14 cellular contexts compared by ENCODE assay signal in the genomic region with DNA sequence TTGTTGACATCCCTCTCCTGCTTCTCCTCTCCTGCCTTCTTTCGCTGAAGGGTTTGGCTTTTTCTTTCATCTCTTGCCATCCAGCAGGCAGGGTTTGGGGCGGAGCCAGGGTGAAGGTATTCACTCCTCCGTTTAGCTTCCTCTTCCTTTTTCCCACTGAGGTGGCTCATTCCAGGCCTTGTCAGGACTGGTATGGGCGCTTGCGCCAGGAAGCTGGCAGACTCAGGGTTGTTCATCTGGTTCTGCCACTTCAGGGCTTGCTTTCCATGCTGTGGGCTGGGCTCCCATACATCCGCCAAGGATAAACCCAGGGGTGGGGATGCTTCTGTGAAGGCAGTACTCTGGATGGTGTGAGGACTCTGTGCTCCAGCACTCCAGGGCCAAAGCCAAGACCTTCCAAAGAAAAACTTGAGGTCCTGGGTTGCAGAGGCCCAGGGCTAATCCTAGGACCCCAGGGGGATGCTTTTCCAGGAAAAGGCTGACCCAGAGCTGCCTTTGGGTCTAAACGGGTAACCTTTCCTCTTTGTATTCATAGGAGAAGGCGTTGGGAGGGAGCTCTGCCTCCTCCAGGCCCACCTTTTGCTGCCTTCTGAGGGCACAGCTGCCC. TPM values are rescaled to one million over a fixed set of nuclear protein-coding genes. Genes with fewer than 3 reads are reported as not detected.
DNase-seq lines count a peak whose midpoint lies in the region; ATAC-seq, FAIRE-seq and TF ChIP-seq lines count a peak whose summit lies in the region.
"Had no signal": no experiment of that assay in that cellular context is flagged by ENCODE, and none has a peak within 500 bp of the region (broad histone marks: within the 10 kb centered on the region; RNA-seq: fewer than 3 reads in every experiment).

No MANE protein-coding gene starts in this region.

- peak; percentile 98 for DNase-seq in Calu3
- peak; percentile 84 for DNase-seq in NCI-H2029 (lab: John Stamatoyannopoulos, UW)
- peak; percentile 99 for DNase-seq in epithelial cell of esophagus (ENCODE audit: low read depth)
- DNase-seq in omental fat pad (ENCODE audit: low spot score): no peak
- DNase-seq in foreskin fibroblast: no peak
- DNase-seq in frontal cortex (ENCODE audit: low spot score in 2 of 2): no peak
- DNase-seq in COLO829 (ENCODE audit: low spot score): no peak
- DNase-seq: activated CD4-positive, alpha-beta T cell treated with anti-CD3 and anti-CD28 coated beads, Interleukin-2, amount 10 ng/mL, durations not matched to agents 7 days and 5 days; NCI-H1930; stimulated activated CD4-positive, alpha-beta T cell treated with anti-CD3 and anti-CD28 coated beads, Interleukin-4, amount 100 ng/mL, for 24 hours had no signal

- H3K4me1 Mint-ChIP-seq in Calu3 (ENCODE audit: low read depth, unreplicated experiment): peaks cover 54% of the 10 kb centered on the region
- H3K4me1 Mint-ChIP-seq: activated CD4-positive, alpha-beta T cell treated with anti-CD3 and anti-CD28 coated beads, Interleukin-2, amount 10 ng/mL, durations not matched to agents 7 days and 5 days; activated naive CD4-positive, alpha-beta T cell treated with anti-CD3 and anti-CD28 coated beads, Interleukin-2, amount 50 U/mL, for 24 hours had no signal

- intact Hi-C loops in Calu3 (cut with micrococcal nuclease; ENCODE audit: unreplicated experiment): loop anchor here (5.0 kb wide), 1 partner anchor 45 kb away; no protein-coding TSS in a partner anchor

- no peak for FAIRE-seq in frontal cortex (lab: Jason Lieb, UNC)

- CTCF ChIA-PET in Calu3 (lab: Charles Lee): interaction anchor here (0.8 to 1.4 kb wide), 8 partner anchors 10 to 92 kb away, joined by 3 to 10 read pairs (median 5); no protein-coding TSS in a partner anchor

- no TSS peak for BruUV-seq in Calu3 (replicated peaks; lab: Mats Ljungman, UMichigan)

- H3K36me3 Mint-ChIP-seq in Calu3 (ENCODE audit: insufficient read depth, unreplicated experiment): peaks cover 9% of the 10 kb centered on the region
- H3K36me3 Mint-ChIP-seq: activated naive CD4-positive, alpha-beta T cell treated with anti-CD3 and anti-CD28 coated beads, Interleukin-2, amount 50 U/mL, for 24 hours had no signal

- peak; percentile 83 for ATAC-seq in omental fat pad (ENCODE audit: low FRiP score)
- ATAC-seq in GM19452 (IDR thresholded peaks at IDR 0.05; ENCODE audit: unreplicated experiment): no peak

- H3K4me3 Mint-ChIP-seq in Calu3 (ENCODE audit: low read depth, unreplicated experiment): peak overlapping the region; percentile 51
- H3K4me3 Mint-ChIP-seq: activated CD4-positive, alpha-beta T cell treated with anti-CD3 and anti-CD28 coated beads, Interleukin-2, amount 10 ng/mL, durations not matched to agents 7 days and 5 days; activated naive CD4-positive, alpha-beta T cell treated with anti-CD3 and anti-CD28 coated beads, Interleukin-2, amount 50 U/mL, for 24 hours; B cell had no signal

- no peaks in the 10 kb centered on the region for H3K9me3 Mint-ChIP-seq in Calu3 (ENCODE audit: low read depth, unreplicated experiment)
- H3K9me3 Mint-ChIP-seq: activated CD4-positive, alpha-beta T cell treated with anti-CD3 and anti-CD28 coated beads, Interleukin-2, amount 10 ng/mL, durations not matched to agents 7 days and 5 days; activated naive CD4-positive, alpha-beta T cell treated with anti-CD3 and anti-CD28 coated beads, Interleukin-2, amount 50 U/mL, for 24 hours had no signal

- H3K27me3 Mint-ChIP-seq in Calu3 (ENCODE audit: unreplicated experiment): no peaks in the 10 kb centered on the region

- H3K4me3 ChIP-seq in epithelial cell of esophagus (ENCODE audit: low read length) (no peak overlapping the region), foreskin fibroblast (ENCODE audit: low read depth in 1 of 2, low read length in 2 of 2) (no peak overlapping the region)
- H3K4me3 ChIP-seq: thoracic aorta had no signal

- peak overlapping the region; percentile 84 for H3K27ac Mint-ChIP-seq in Calu3 (ENCODE audit: unreplicated experiment)
- H3K27ac Mint-ChIP-seq: activated CD4-positive, alpha-beta T cell treated with anti-CD3 and anti-CD28 coated beads, Interleukin-2, amount 10 ng/mL, durations not matched to agents 7 days and 5 days; activated naive CD4-positive, alpha-beta T cell treated with anti-CD3 and anti-CD28 coated beads, Interleukin-2, amount 50 U/mL, for 24 hours; B cell had no signal

- TF ChIP-seq CTCF in Calu3 (IDR thresholded peaks at IDR 0.05; ENCODE audit: unreplicated experiment) (no peak), epithelial cell of esophagus (IDR thresholded peaks at IDR 0.05; ENCODE audit: insufficient read depth, low read depth, low read length, missing control alignments) (no peak), omental fat pad (IDR thresholded peaks at IDR 0.05) (no peak), foreskin fibroblast (IDR thresholded peaks at IDR 0.05; ENCODE audit: low read depth, low read length) (no peak)

RNA-seq across cellular contexts. Expression of a gene that starts 7.7 kb away (rescaled TPM):
- total RNA-seq in Calu3 (2022) (140 and 153 TPM in 2 replicates), omental fat pad (100 to 1,000 TPM in 3 of 4 donors, 10 to 100 TPM in 1; 99.0 to 201 (median 158) TPM), frontal cortex (62.0 TPM)
- total RNA-seq: activated CD4-positive, alpha-beta T cell treated with anti-CD3 and anti-CD28 coated beads, Interleukin-2, amount 10 ng/mL, durations not matched to agents 7 days and 5 days; B cell had no signal

Comparison
In these comparisons a context has a peak if more than half of its experiments do, and no peak if none do; other contexts are left out.
1. DNase-seq: peak in Calu3 (single experiment), NCI-H2029 (single experiment) and epithelial cell of esophagus (single experiment); none in omental fat pad (single experiment), foreskin fibroblast (0 of 2), frontal cortex (0 of 2) and COLO829 (single experiment).